ENCODE assay signal across 11 cellular contexts in genomic region chr13:40477623-40478608, GRCh38.
A peak's percentile ranks its signal among the peaks of the same experiment; 100 is the strongest.
DNase-seq lines count a peak whose midpoint lies in the region; ATAC-seq, FAIRE-seq and TF ChIP-seq lines count a peak whose summit lies in the region.
"Had no signal": no experiment of that assay in that cellular context is flagged by ENCODE, and none has a peak within 500 bp of the region (broad histone marks: within the 10 kb centered on the region; RNA-seq: fewer than 3 reads in every experiment).

No MANE protein-coding gene starts in this region.

- POLR2A ChIA-PET in endothelial cell of umbilical vein (lab: Charles Lee), result no interaction called here

- no peak overlapping the region for H2BK15ac ChIP-seq in mesendoderm (replicated peaks; ENCODE audit: low read depth)

- peaks cover 32% of the 10 kb centered on the region for H3K4me1 ChIP-seq in endothelial cell of umbilical vein (ENCODE audit: control insufficient read depth, extremely low read depth, insufficient read depth, low read length)
- H3K4me1 ChIP-seq in mesendoderm (ENCODE audit: control insufficient read depth, low read depth, low read length), result peaks cover 3% of the 10 kb centered on the region
- H3K4me1 ChIP-seq in GM23338 (ENCODE audit: insufficient read depth), result peaks cover 13% of the 10 kb centered on the region

- peak overlapping the region in 1 of 3 experiments; percentile 10 for H3K4me3 ChIP-seq in endothelial cell of umbilical vein (replicated peaks in 1 of 3; ENCODE audit: insufficient read depth in 1 of 3, low read depth in 1 of 3, low read length in 3 of 3)
- no peak overlapping the region for H3K4me3 ChIP-seq in mesendoderm (ENCODE audit: low read length)
- H3K4me3 ChIP-seq in GM23338, result no peak overlapping the region

- H3K9me3 ChIP-seq in endothelial cell of umbilical vein (replicated peaks; ENCODE audit: control insufficient read depth, insufficient read depth, low read length), result no peaks in the 10 kb centered on the region

- no peak overlapping the region for H3K23ac ChIP-seq in mesendoderm (ENCODE audit: low read length)

- H2AK5ac ChIP-seq in mesendoderm (ENCODE audit: low read length), result peak overlapping the region; percentile 71

- H3K4me2 ChIP-seq in endothelial cell of umbilical vein (ENCODE audit: insufficient read depth, low read length), result peak overlapping the region; percentile 74
- H3K4me2 ChIP-seq in mesendoderm (ENCODE audit: low read length), result no peak overlapping the region
- no peak overlapping the region for H3K4me2 ChIP-seq in GM23338

- TF ChIP-seq CTCF in endothelial cell of umbilical vein (IDR thresholded peaks at IDR 0.05; ENCODE audit: extremely low read depth in 1 of 2, insufficient read depth in 1 of 2, low read depth in 1 of 2, low read length in 2 of 2) (no peak), glutamatergic neuron (IDR thresholded peaks at IDR 0.05; ENCODE audit: partially characterized antibody, unreplicated experiment) (no peak), GM23338 (conservative IDR thresholded peaks at IDR 0.05; ENCODE audit: low read depth in 2 of 2) (no peak)

- H3K27ac ChIP-seq in endothelial cell of umbilical vein (ENCODE audit: insufficient read depth, low read depth, low read length) (peak overlapping the region; percentile 92), mesendoderm (ENCODE audit: low read depth, low read length) (peak overlapping the region; percentile 3), GM23338 (ENCODE audit: low read depth) (no peak overlapping the region; the same call in 1 of the 2 replicates)

- H3F3A ChIP-seq in GM23338 (replicated peaks; ENCODE audit: low read depth), result no peaks in the 10 kb centered on the region

- H3K79me1 ChIP-seq in mesendoderm (ENCODE audit: low read length), result no peaks in the 10 kb centered on the region

- H2BK120ac ChIP-seq in mesendoderm (ENCODE audit: low read depth, low read length), result no peak overlapping the region

- no peaks in the 10 kb centered on the region for H3K36me3 Mint-ChIP-seq in glutamatergic neuron (ENCODE audit: unreplicated experiment)
- no peaks in the 10 kb centered on the region for H3K36me3 Mint-ChIP-seq in GM23338 (ENCODE audit: low read depth)
- peaks cover 4% of the 10 kb centered on the region for H3K36me3 Mint-ChIP-seq in activated CD8-positive, alpha-beta memory T cell treated with anti-CD3 and anti-CD28 coated beads, Interleukin-2, amount 10 ng/mL, durations not matched to agents 7 days and 5 days

- dilution Hi-C loops in endothelial cell of umbilical vein (cut with MboI; ENCODE audit: extremely low pct_ligation_motif_present, low sequenced_read_pairs), result no loop called here

- H4K8ac ChIP-seq in mesendoderm (ENCODE audit: low read depth, low read length), result no peak overlapping the region

- no CpG with 5 or more reads among the region's 17 CpGs for WGBS in mesendoderm (ENCODE audit: extremely low coverage, insufficient coverage, low lambda C conversion rate)

- peak; percentile 28 for DNase-seq in OCI-M2 (lab: John Stamatoyannopoulos, UW; ENCODE audit: unreplicated experiment)
- peak; percentile 94 for DNase-seq in endothelial cell of umbilical vein (ENCODE audit: low read depth, low spot score)
- peak; percentile 40 for DNase-seq in mesendoderm
- DNase-seq in stromal cell of bone marrow (ENCODE audit: low read depth), result peak; percentile 2
- no peak for DNase-seq in glutamatergic neuron
- no peak for DNase-seq in GM23338 (ENCODE audit: low spot score)
- DNase-seq in activated CD4-positive, alpha-beta T cell treated with anti-CD3 and anti-CD28 coated beads, Interleukin-2, amount 50 U/mL, for 4 hours, result no peak
- no peak for DNase-seq in activated CD8-positive, alpha-beta memory T cell treated with anti-CD3 and anti-CD28 coated beads, Interleukin-2, amount 10 ng/mL, durations not matched to agents 7 days and 5 days
- DNase-seq: activated T-cell treated with anti-CD3 and anti-CD28 coated beads for 4 hours, EL had no signal

- H3K36me3 ChIP-seq in endothelial cell of umbilical vein (ENCODE audit: control insufficient read depth in 2 of 2, extremely low read depth in 1 of 2, insufficient read depth in 2 of 2, low read length in 2 of 2) (no peaks in the 10 kb centered on the region), mesendoderm (ENCODE audit: control insufficient read depth, insufficient read depth, low read length) (no peaks in the 10 kb centered on the region), GM23338 (ENCODE audit: insufficient read depth) (no peaks in the 10 kb centered on the region)

- peak; percentile 36 for TF ChIP-seq POLR2A in endothelial cell of umbilical vein (IDR thresholded peaks at IDR 0.05; ENCODE audit: low read depth, low read length)

- peak overlapping the region; percentile 78 for H2BK5ac ChIP-seq in mesendoderm (ENCODE audit: low read length)

- intact Hi-C loops in endothelial cell of umbilical vein (cut with micrococcal nuclease), result loop anchor here (1.0 kb wide), 7 partner anchors 26 to 396 kb away; no protein-coding TSS in a partner anchor

- no peak for ATAC-seq in GM23338
- no peak for ATAC-seq in activated CD8-positive, alpha-beta memory T cell treated with anti-CD3 and anti-CD28 coated beads, Interleukin-2, amount 10 ng/mL, durations not matched to agents 7 days and 5 days

- H3K9me2 ChIP-seq in GM23338 (ENCODE audit: insufficient read depth), result no peaks in the 10 kb centered on the region

- H3K27ac Mint-ChIP-seq in glutamatergic neuron (ENCODE audit: unreplicated experiment) (no peak overlapping the region), GM23338 (no peak overlapping the region; the same call in 1 of the 2 replicates)
- H3K27ac Mint-ChIP-seq in activated CD8-positive, alpha-beta memory T cell treated with anti-CD3 and anti-CD28 coated beads, Interleukin-2, amount 10 ng/mL, durations not matched to agents 7 days and 5 days, result no peak overlapping the region

- H3K27me3 ChIP-seq in endothelial cell of umbilical vein (ENCODE audit: control insufficient read depth in 2 of 2, insufficient read depth in 2 of 2, low read length in 2 of 2) (no peaks in the 10 kb centered on the region), mesendoderm (ENCODE audit: insufficient read depth, low read length, poor library complexity) (no peaks in the 10 kb centered on the region), GM23338 (ENCODE audit: insufficient read depth) (no peaks in the 10 kb centered on the region)

- no peak overlapping the region for H4K5ac ChIP-seq in mesendoderm (ENCODE audit: low read length)

- peaks cover 4% of the 10 kb centered on the region for H3K9me3 Mint-ChIP-seq in glutamatergic neuron (ENCODE audit: unreplicated experiment)
- H3K9me3 Mint-ChIP-seq in GM23338, result no peaks in the 10 kb centered on the region; the same call in 2 of the 3 replicates
- no peaks in the 10 kb centered on the region for H3K9me3 Mint-ChIP-seq in activated CD8-positive, alpha-beta memory T cell treated with anti-CD3 and anti-CD28 coated beads, Interleukin-2, amount 10 ng/mL, durations not matched to agents 7 days and 5 days (ENCODE audit: low read depth)

- H3K27me3 Mint-ChIP-seq in glutamatergic neuron (ENCODE audit: unreplicated experiment) (peaks cover 4% of the 10 kb centered on the region), GM23338 (ENCODE audit: insufficient read depth, low read depth, poor library complexity) (peaks cover 10% of the 10 kb centered on the region)
- no peaks in the 10 kb centered on the region for H3K27me3 Mint-ChIP-seq in activated CD8-positive, alpha-beta memory T cell treated with anti-CD3 and anti-CD28 coated beads, Interleukin-2, amount 10 ng/mL, durations not matched to agents 7 days and 5 days

- no peaks in the 10 kb centered on the region for H3K4me1 Mint-ChIP-seq in glutamatergic neuron (ENCODE audit: low read depth, unreplicated experiment)
- H3K4me1 Mint-ChIP-seq in GM23338, result peaks cover 39% of the 10 kb centered on the region
- peaks cover 10% of the 10 kb centered on the region for H3K4me1 Mint-ChIP-seq in activated CD8-positive, alpha-beta memory T cell treated with anti-CD3 and anti-CD28 coated beads, Interleukin-2, amount 10 ng/mL, durations not matched to agents 7 days and 5 days

- H2AFZ ChIP-seq in endothelial cell of umbilical vein (ENCODE audit: low read depth, low read length) (peak overlapping the region; percentile 64), GM23338 (no peak overlapping the region)

- FAIRE-seq in endothelial cell of umbilical vein (lab: Jason Lieb, UNC), result peak; percentile 98
- FAIRE-seq: islet of Langerhans had no signal

- H3K9ac ChIP-seq in endothelial cell of umbilical vein (replicated peaks; ENCODE audit: extremely low read depth, insufficient read depth, low read length) (peak overlapping the region; percentile 67), mesendoderm (ENCODE audit: low read length) (no peak overlapping the region)

- CTCF ChIA-PET in endothelial cell of umbilical vein (lab: Charles Lee), result no interaction called here
- CTCF ChIA-PET in activated CD8-positive, alpha-beta memory T cell treated with anti-CD3 and anti-CD28 coated beads, Interleukin-2, amount 10 ng/mL, durations not matched to agents 7 days and 5 days (lab: Charles Lee), result no interaction called here

- peak overlapping the region; percentile 78 for H3K56ac ChIP-seq in mesendoderm (ENCODE audit: low read length)

- peak overlapping the region; percentile 3 for H3K18ac ChIP-seq in mesendoderm (ENCODE audit: low read length)

- no peaks in the 10 kb centered on the region for H4K20me1 ChIP-seq in endothelial cell of umbilical vein (replicated peaks; ENCODE audit: control insufficient read depth, extremely low read depth, insufficient read depth, low read length)
- H4K20me1 ChIP-seq in GM23338 (replicated peaks; ENCODE audit: insufficient read depth), result no peaks in the 10 kb centered on the region

- no peaks in the 10 kb centered on the region for H3K79me2 ChIP-seq in endothelial cell of umbilical vein (ENCODE audit: control insufficient read depth, insufficient read depth, low read length)
- no peaks in the 10 kb centered on the region for H3K79me2 ChIP-seq in mesendoderm (ENCODE audit: control insufficient read depth, insufficient read depth, low read length)
- H3K79me2 ChIP-seq in GM23338 (replicated peaks; ENCODE audit: insufficient read depth), result no peaks in the 10 kb centered on the region

- no peak overlapping the region for H3K4me3 Mint-ChIP-seq in glutamatergic neuron (ENCODE audit: unreplicated experiment)
- no peak overlapping the region for H3K4me3 Mint-ChIP-seq in GM23338
- H3K4me3 Mint-ChIP-seq in activated CD8-positive, alpha-beta memory T cell treated with anti-CD3 and anti-CD28 coated beads, Interleukin-2, amount 10 ng/mL, durations not matched to agents 7 days and 5 days, result no peak overlapping the region

- TSS peak; percentile 87 for BruUV-seq in endothelial cell of umbilical vein (replicated peaks; lab: Mats Ljungman, UMichigan)

- H3K4ac ChIP-seq in mesendoderm (ENCODE audit: low read depth, low read length), result peak overlapping the region; percentile 18

- no peaks in the 10 kb centered on the region for H3K9me1 ChIP-seq in endothelial cell of umbilical vein (replicated peaks; ENCODE audit: control insufficient read depth, extremely low read depth, insufficient read depth, low read length)

TF ChIP-seq in endothelial cell of umbilical vein, 7 proteins besides CTCF, POLR2A, EP300 and RAD21 (continues in another document):
- peak; percentile 43 for TF ChIP-seq JUN (IDR thresholded peaks at IDR 0.05; ENCODE audit: borderline replicate concordance, insufficient read depth, insufficient read length, low read depth)

Comparison
In these comparisons a context has a peak if more than half of its experiments do, and no peak if none do; other contexts are left out.
1. DNase-seq: peak in OCI-M2 (single experiment), endothelial cell of umbilical vein (single experiment), mesendoderm (single experiment) and stromal cell of bone marrow (single experiment); none in glutamatergic neuron (single experiment), GM23338 (single experiment), activated CD4-positive, alpha-beta T cell treated with anti-CD3 and anti-CD28 coated beads, Interleukin-2, amount 50 U/mL, for 4 hours (0 of 2) and activated CD8-positive, alpha-beta memory T cell treated with anti-CD3 and anti-CD28 coated beads, Interleukin-2, amount 10 ng/mL, durations not matched to agents 7 days and 5 days (single experiment).